In the genomic region with DNA sequence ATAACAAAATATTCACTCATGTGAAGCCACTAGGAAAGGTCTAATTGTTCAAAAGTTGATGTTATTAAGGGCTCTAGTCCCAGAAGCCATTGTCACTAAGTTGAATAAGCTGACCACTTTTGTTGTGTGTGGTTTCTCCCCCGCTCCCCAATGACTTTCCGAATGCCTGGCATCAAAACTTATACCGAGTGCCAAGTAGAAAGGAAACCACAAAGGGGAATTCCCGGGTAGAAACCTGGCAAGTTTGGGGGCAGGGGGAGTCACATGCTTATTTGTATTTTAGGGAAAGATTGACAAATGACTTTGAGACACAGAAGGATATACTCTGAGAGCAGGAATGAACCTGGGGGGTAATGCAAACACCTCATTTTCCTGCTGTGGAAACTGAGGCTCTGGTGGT, we compare ENCODE assay signal across 9 cellular contexts.
A peak's percentile ranks its signal among the peaks of the same experiment; 100 is the strongest.
DNase-seq lines count a peak whose midpoint lies in the region; ATAC-seq and TF ChIP-seq lines count a peak whose summit lies in the region.
"Had no signal": no experiment of that assay in that cellular context is flagged by ENCODE, and none has a peak within 500 bp of the region (broad histone marks: within the 10 kb centered on the region; RNA-seq: fewer than 3 reads in every experiment).

No MANE protein-coding gene starts in this region.

- H3K27ac Mint-ChIP-seq in T-helper 17 cell (peak overlapping the region; percentile 93), WTC11 (no peak overlapping the region)

- DNase-seq in Daoy (ENCODE audit: low read depth), result peak; percentile 91
- peak in 2 of 3 donors; percentile 12 to 15 for DNase-seq in T-helper 17 cell
- DNase-seq in effector memory CD4-positive, alpha-beta T cell, result peak; percentile 27 to 38 (median 29)
- DNase-seq in smooth muscle cell (lab: John Stamatoyannopoulos, UW; ENCODE audit: unreplicated experiment), result no peak
- no peak for DNase-seq in WTC11 (ENCODE audit: low spot score)
- DNase-seq: NCI-H524 treated with DMSO at 0.1 percent for 48 hours had no signal

- H3K27me3 Mint-ChIP-seq in T-helper 17 cell, result no peaks in the 10 kb centered on the region
- no peaks in the 10 kb centered on the region for H3K27me3 Mint-ChIP-seq in WTC11 (ENCODE audit: low read depth)

- TF ChIP-seq CTCF in smooth muscle cell (IDR thresholded peaks at IDR 0.05; ENCODE audit: borderline replicate concordance, insufficient read depth, poor library complexity, severe bottlenecking), result no peak
- no peak for TF ChIP-seq CTCF in WTC11 (IDR thresholded peaks at IDR 0.05)

- peaks cover 11% of the 10 kb centered on the region for H3F3A ChIP-seq in smooth muscle cell (ENCODE audit: low read depth)

- H3K36me3 ChIP-seq in effector memory CD4-positive, alpha-beta T cell (ENCODE audit: control insufficient read depth, insufficient read depth, low read length), result peaks cover 3% of the 10 kb centered on the region
- no peaks in the 10 kb centered on the region for H3K36me3 ChIP-seq in smooth muscle cell (ENCODE audit: low read depth)

- H3K4me1 ChIP-seq in effector memory CD4-positive, alpha-beta T cell (ENCODE audit: control insufficient read depth, insufficient read depth, low read length, poor library complexity, severe bottlenecking), result peaks cover 19% of the 10 kb centered on the region
- peaks cover 25% of the 10 kb centered on the region for H3K4me1 ChIP-seq in smooth muscle cell (ENCODE audit: low read depth)

- no peaks in the 10 kb centered on the region for H3K9me3 Mint-ChIP-seq in WTC11

- H3K4me1 Mint-ChIP-seq in T-helper 17 cell (peaks cover 44% of the 10 kb centered on the region), WTC11 (peaks cover 18% of the 10 kb centered on the region)

- no peaks in the 10 kb centered on the region for H3K9me3 ChIP-seq in T-helper 17 cell (ENCODE audit: control insufficient read depth, low read length, poor library complexity, severe bottlenecking)
- H3K9me3 ChIP-seq in effector memory CD4-positive, alpha-beta T cell (ENCODE audit: control insufficient read depth, low read length), result no peaks in the 10 kb centered on the region
- H3K9me3 ChIP-seq in smooth muscle cell (replicated peaks; ENCODE audit: low read depth), result no peaks in the 10 kb centered on the region

- H3K9ac ChIP-seq in smooth muscle cell (ENCODE audit: low read depth), result no peak overlapping the region

- H3K4me2 ChIP-seq in smooth muscle cell, result peak overlapping the region; percentile 51

- no peaks in the 10 kb centered on the region for H3K79me2 ChIP-seq in smooth muscle cell (ENCODE audit: low read depth)

- no peak overlapping the region for H2AFZ ChIP-seq in smooth muscle cell (ENCODE audit: low read depth)

- CTCF ChIA-PET in WTC11 (lab: Charles Lee), result no interaction called here

- H3K4me3 Mint-ChIP-seq in T-helper 17 cell (peak overlapping the region; percentile 84), WTC11 (no peak overlapping the region)

- H3K36me3 Mint-ChIP-seq in T-helper 17 cell (ENCODE audit: low read depth) (peaks cover 6% of the 10 kb centered on the region), WTC11 (no peaks in the 10 kb centered on the region)

- H3K4me3 ChIP-seq in effector memory CD4-positive, alpha-beta T cell (ENCODE audit: insufficient read depth, low read depth, low read length, poor library complexity, severe bottlenecking), result no peak overlapping the region
- no peak overlapping the region for H3K4me3 ChIP-seq in smooth muscle cell

- no peaks in the 10 kb centered on the region for H3K27me3 ChIP-seq in effector memory CD4-positive, alpha-beta T cell (replicated peaks; ENCODE audit: control insufficient read depth, insufficient read depth, low read length, poor library complexity, severe bottlenecking)
- no peaks in the 10 kb centered on the region for H3K27me3 ChIP-seq in smooth muscle cell (ENCODE audit: low read depth)

- 60% methylated on average over 4 of the region's 4 CpGs for WGBS in smooth muscle cell (ENCODE audit: low lambda C conversion rate)

- no peaks in the 10 kb centered on the region for H4K20me1 ChIP-seq in smooth muscle cell (ENCODE audit: low read depth)

- POLR2A ChIA-PET in WTC11 (lab: Charles Lee), result no interaction called here

- peak; percentile 78 for ATAC-seq in T-helper 17 cell
- ATAC-seq in GM19397 (IDR thresholded peaks at IDR 0.05; ENCODE audit: unreplicated experiment), result no peak
- no peak for ATAC-seq in WTC11
- no peak for ATAC-seq in HG03280 (IDR thresholded peaks at IDR 0.05; ENCODE audit: unreplicated experiment)
- no peak for ATAC-seq in HG03469 (IDR thresholded peaks at IDR 0.05; ENCODE audit: unreplicated experiment)

- no peak overlapping the region for H3K27ac ChIP-seq in effector memory CD4-positive, alpha-beta T cell (ENCODE audit: insufficient read depth, low read length, poor library complexity, severe bottlenecking)
- H3K27ac ChIP-seq in smooth muscle cell (ENCODE audit: low read depth), result peak overlapping the region; percentile 49

TF ChIP-seq in WTC11, 78 proteins besides CTCF, POLR2A, EP300 and RAD21 (continues in another document):
- TF ChIP-seq ETV6 (CRISPR knock-in tag; IDR thresholded peaks at IDR 0.05) (no peak), TP53 (CRISPR knock-in tag; IDR thresholded peaks at IDR 0.05) (no peak), RELA (CRISPR knock-in tag; IDR thresholded peaks at IDR 0.05; ENCODE audit: borderline replicate concordance) (no peak), PRRX2 (CRISPR knock-in tag; IDR thresholded peaks at IDR 0.05) (no peak), NFATC4 (CRISPR knock-in tag; IDR thresholded peaks at IDR 0.05) (no peak), SOX15 (CRISPR knock-in tag; IDR thresholded peaks at IDR 0.05) (no peak), JAZF1 (CRISPR knock-in tag; IDR thresholded peaks at IDR 0.05) (no peak), ATF1 (CRISPR knock-in tag; IDR thresholded peaks at IDR 0.05) (no peak), FOXJ3 (CRISPR knock-in tag; IDR thresholded peaks at IDR 0.05; ENCODE audit: borderline replicate concordance) (no peak)
- TF ChIP-seq, protein P1, sequence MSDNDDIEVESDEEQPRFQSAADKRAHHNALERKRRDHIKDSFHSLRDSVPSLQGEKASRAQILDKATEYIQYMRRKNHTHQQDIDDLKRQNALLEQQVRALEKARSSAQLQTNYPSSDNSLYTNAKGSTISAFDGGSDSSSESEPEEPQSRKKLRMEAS (CRISPR knock-in tag; IDR thresholded peaks at IDR 0.05), result no peak
- TF ChIP-seq, protein P2, sequence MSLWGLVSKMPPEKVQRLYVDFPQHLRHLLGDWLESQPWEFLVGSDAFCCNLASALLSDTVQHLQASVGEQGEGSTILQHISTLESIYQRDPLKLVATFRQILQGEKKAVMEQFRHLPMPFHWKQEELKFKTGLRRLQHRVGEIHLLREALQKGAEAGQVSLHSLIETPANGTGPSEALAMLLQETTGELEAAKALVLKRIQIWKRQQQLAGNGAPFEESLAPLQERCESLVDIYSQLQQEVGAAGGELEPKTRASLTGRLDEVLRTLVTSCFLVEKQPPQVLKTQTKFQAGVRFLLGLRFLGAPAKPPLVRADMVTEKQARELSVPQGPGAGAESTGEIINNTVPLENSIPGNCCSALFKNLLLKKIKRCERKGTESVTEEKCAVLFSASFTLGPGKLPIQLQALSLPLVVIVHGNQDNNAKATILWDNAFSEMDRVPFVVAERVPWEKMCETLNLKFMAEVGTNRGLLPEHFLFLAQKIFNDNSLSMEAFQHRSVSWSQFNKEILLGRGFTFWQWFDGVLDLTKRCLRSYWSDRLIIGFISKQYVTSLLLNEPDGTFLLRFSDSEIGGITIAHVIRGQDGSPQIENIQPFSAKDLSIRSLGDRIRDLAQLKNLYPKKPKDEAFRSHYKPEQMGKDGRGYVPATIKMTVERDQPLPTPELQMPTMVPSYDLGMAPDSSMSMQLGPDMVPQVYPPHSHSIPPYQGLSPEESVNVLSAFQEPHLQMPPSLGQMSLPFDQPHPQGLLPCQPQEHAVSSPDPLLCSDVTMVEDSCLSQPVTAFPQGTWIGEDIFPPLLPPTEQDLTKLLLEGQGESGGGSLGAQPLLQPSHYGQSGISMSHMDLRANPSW (CRISPR knock-in tag; conservative IDR thresholded peaks at IDR 0.05; ENCODE audit: low read depth), result no peak
- TF ChIP-seq, protein P3, sequence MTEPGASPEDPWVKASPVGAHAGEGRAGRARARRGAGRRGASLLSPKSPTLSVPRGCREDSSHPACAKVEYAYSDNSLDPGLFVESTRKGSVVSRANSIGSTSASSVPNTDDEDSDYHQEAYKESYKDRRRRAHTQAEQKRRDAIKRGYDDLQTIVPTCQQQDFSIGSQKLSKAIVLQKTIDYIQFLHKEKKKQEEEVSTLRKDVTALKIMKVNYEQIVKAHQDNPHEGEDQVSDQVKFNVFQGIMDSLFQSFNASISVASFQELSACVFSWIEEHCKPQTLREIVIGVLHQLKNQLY (CRISPR knock-in tag; IDR thresholded peaks at IDR 0.05), result no peak
- TF ChIP-seq, protein P4, sequence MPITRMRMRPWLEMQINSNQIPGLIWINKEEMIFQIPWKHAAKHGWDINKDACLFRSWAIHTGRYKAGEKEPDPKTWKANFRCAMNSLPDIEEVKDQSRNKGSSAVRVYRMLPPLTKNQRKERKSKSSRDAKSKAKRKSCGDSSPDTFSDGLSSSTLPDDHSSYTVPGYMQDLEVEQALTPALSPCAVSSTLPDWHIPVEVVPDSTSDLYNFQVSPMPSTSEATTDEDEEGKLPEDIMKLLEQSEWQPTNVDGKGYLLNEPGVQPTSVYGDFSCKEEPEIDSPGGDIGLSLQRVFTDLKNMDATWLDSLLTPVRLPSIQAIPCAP (CRISPR knock-in tag; IDR thresholded peaks at IDR 0.05), result no peak
- TF ChIP-seq, protein P5, sequence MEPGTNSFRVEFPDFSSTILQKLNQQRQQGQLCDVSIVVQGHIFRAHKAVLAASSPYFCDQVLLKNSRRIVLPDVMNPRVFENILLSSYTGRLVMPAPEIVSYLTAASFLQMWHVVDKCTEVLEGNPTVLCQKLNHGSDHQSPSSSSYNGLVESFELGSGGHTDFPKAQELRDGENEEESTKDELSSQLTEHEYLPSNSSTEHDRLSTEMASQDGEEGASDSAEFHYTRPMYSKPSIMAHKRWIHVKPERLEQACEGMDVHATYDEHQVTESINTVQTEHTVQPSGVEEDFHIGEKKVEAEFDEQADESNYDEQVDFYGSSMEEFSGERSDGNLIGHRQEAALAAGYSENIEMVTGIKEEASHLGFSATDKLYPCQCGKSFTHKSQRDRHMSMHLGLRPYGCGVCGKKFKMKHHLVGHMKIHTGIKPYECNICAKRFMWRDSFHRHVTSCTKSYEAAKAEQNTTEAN (CRISPR knock-in tag; IDR thresholded peaks at IDR 0.05), result no peak

Comparison
In these comparisons a context has a peak if more than half of its experiments do, and no peak if none do; other contexts are left out.
1. DNase-seq: peak in Daoy (single experiment), T-helper 17 cell (2 of 3) and effector memory CD4-positive, alpha-beta T cell (3 of 3); none in smooth muscle cell (single experiment) and WTC11 (single experiment).